In the genomic region with DNA sequence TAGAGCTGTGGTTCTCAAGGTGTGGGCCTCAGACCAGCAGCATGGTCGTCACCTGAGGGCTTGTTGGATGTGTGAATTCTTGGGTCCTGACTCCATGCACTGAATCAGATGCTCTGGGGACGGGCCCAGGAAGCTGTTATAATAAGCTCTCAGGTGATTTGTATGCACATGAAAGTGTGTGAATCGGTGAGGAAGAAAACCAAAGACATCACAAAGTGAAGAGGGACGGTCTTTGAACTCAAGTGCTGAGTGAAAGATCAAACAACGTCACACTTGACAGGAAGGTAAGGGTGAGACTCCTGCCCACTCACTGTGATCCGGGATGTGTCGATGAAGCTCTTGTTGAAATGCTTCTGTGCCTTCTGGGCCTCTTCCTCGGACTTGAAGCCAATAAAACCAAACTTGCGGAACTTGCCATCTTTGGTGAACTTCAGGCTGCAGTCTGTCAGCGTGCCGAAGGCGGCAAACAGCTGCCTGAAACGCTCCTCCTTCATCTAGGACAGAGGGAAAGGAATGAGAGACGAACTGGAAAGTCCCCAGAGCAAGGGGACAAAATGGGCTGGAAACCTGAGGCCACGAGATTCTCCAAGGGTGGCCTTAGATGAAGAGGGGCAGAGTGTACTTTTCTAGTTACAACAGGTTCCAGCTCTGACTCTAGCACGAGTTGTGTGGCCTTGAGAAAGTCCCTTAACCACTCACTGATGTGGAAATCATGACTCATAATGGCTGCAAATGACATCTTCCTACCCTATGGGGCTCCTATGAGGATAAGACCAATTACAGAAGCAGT, we compare ENCODE assay signal across 10 cellular contexts. TPM values are rescaled to one million over a fixed set of nuclear protein-coding genes. Genes with fewer than 3 reads are reported as not detected.
DNase-seq lines count a peak whose midpoint lies in the region; ATAC-seq and TF ChIP-seq lines count a peak whose summit lies in the region.
"Had no signal": no experiment of that assay in that cellular context is flagged by ENCODE, and none has a peak within 500 bp of the region (broad histone marks: within the 10 kb centered on the region; RNA-seq: fewer than 3 reads in every experiment).

No MANE protein-coding gene starts in this region.

- TF ChIP-seq CTCF in HFFc6 (IDR thresholded peaks at IDR 0.05) (no peak), kidney epithelial cell (IDR thresholded peaks at IDR 0.05; ENCODE audit: insufficient read depth, low read length, poor library complexity, severe bottlenecking) (no peak), esophagus muscularis mucosa (IDR thresholded peaks at IDR 0.05) (no peak)

- peaks cover 0 to 3% (median 0%) of the 10 kb centered on the region in 7 donors for H3K9me3 Mint-ChIP-seq in CD4-positive, CD25-positive, alpha-beta regulatory T cell
- H3K9me3 Mint-ChIP-seq in HFFc6: no peaks in the 10 kb centered on the region
- H3K9me3 Mint-ChIP-seq in activated CD4-positive, alpha-beta T cell treated with anti-CD3 and anti-CD28 coated beads, Interleukin-2, amount 10 ng/mL, durations not matched to agents 24 days and 14 days: no peaks in the 10 kb centered on the region

- WGBS in esophagus muscularis mucosa: 88% methylated on average over 16 of the region's 16 CpGs

- H3K4me1 ChIP-seq in CD4-positive, CD25-positive, alpha-beta regulatory T cell (ENCODE audit: control insufficient read depth, insufficient read depth, low read length, poor library complexity, severe bottlenecking): peaks cover 22% of the 10 kb centered on the region
- peaks cover 16 to 26% (median 22%) of the 10 kb centered on the region in 4 donors for H3K4me1 ChIP-seq in esophagus muscularis mucosa

- H3K4me3 Mint-ChIP-seq in CD4-positive, CD25-positive, alpha-beta regulatory T cell: peak overlapping the region in 2 of 4 donors; percentile 32 to 53
- H3K4me3 Mint-ChIP-seq in HFFc6: no peak overlapping the region
- H3K4me3 Mint-ChIP-seq in activated CD4-positive, alpha-beta T cell treated with anti-CD3 and anti-CD28 coated beads, Interleukin-2, amount 10 ng/mL, durations not matched to agents 24 days and 14 days: peak overlapping the region; percentile 70

- ATAC-seq in CD4-positive, CD25-positive, alpha-beta regulatory T cell (ENCODE audit: low read depth in 2 of 2): peak in 1 of 2 donors; percentile 21
- ATAC-seq in HG02763 (IDR thresholded peaks at IDR 0.05; ENCODE audit: unreplicated experiment): no peak

- no peak overlapping the region for H3K4me3 ChIP-seq in CD4-positive, CD25-positive, alpha-beta regulatory T cell (ENCODE audit: low read depth, low read length)
- no peak overlapping the region for H3K4me3 ChIP-seq in kidney epithelial cell (ENCODE audit: low read depth, low read length)
- H3K4me3 ChIP-seq in esophagus muscularis mucosa: no peak overlapping the region
- H3K4me3 ChIP-seq: lung had no signal

- peaks cover 7% of the 10 kb centered on the region for H3K27me3 Mint-ChIP-seq in CD4-positive, CD25-positive, alpha-beta regulatory T cell
- no peaks in the 10 kb centered on the region for H3K27me3 Mint-ChIP-seq in HFFc6 (ENCODE audit: insufficient read depth)
- H3K27me3 Mint-ChIP-seq in activated CD4-positive, alpha-beta T cell treated with anti-CD3 and anti-CD28 coated beads, Interleukin-2, amount 10 ng/mL, durations not matched to agents 24 days and 14 days: no peaks in the 10 kb centered on the region

- H3K36me3 ChIP-seq in CD4-positive, CD25-positive, alpha-beta regulatory T cell (ENCODE audit: control insufficient read depth, insufficient read depth, low read length): peaks cover 55% of the 10 kb centered on the region
- peaks cover 2% of the 10 kb centered on the region for H3K36me3 ChIP-seq in kidney epithelial cell (ENCODE audit: control insufficient read depth, insufficient read depth, low read length)
- H3K36me3 ChIP-seq in esophagus muscularis mucosa: peaks cover 53 to 76% (median 58%) of the 10 kb centered on the region in 4 donors

- intact Hi-C loops in activated CD4-positive, alpha-beta T cell treated with anti-CD3 and anti-CD28 coated beads, Interleukin-2, amount 10 ng/mL, durations not matched to agents 24 days and 14 days (cut with micrococcal nuclease): loop anchor here (1.0 kb wide), 1 partner anchor 741 kb away; a partner anchor contains a TSS
- intact Hi-C loops in esophagus muscularis mucosa (cut with DNase I): no loop called here

- H3K36me3 Mint-ChIP-seq in CD4-positive, CD25-positive, alpha-beta regulatory T cell: peaks cover 48% of the 10 kb centered on the region
- H3K36me3 Mint-ChIP-seq in HFFc6 (ENCODE audit: low read depth): peaks cover 14% of the 10 kb centered on the region
- peaks cover 59% of the 10 kb centered on the region for H3K36me3 Mint-ChIP-seq in activated CD4-positive, alpha-beta T cell treated with anti-CD3 and anti-CD28 coated beads, Interleukin-2, amount 10 ng/mL, durations not matched to agents 24 days and 14 days (ENCODE audit: low read depth)

- no peaks in the 10 kb centered on the region for H3K9me3 ChIP-seq in CD4-positive, CD25-positive, alpha-beta regulatory T cell (ENCODE audit: control insufficient read depth in 2 of 2, low read length in 2 of 2)
- H3K9me3 ChIP-seq in esophagus muscularis mucosa: no peaks in the 10 kb centered on the region

- no peak for TF ChIP-seq EP300 in esophagus muscularis mucosa (IDR thresholded peaks at IDR 0.05)

- no peak for TF ChIP-seq POLR2A in esophagus muscularis mucosa (IDR thresholded peaks at IDR 0.05; ENCODE audit: low read depth)

- no peak overlapping the region for H3K27ac ChIP-seq in CD4-positive, CD25-positive, alpha-beta regulatory T cell (ENCODE audit: insufficient read depth, low read length, poor library complexity, severe bottlenecking)
- H3K27ac ChIP-seq in esophagus muscularis mucosa (replicated peaks in 1 of 4): no peak overlapping the region

- H3K27me3 ChIP-seq in CD4-positive, CD25-positive, alpha-beta regulatory T cell (ENCODE audit: control insufficient read depth, insufficient read depth, low read length): no peaks in the 10 kb centered on the region
- H3K27me3 ChIP-seq in kidney epithelial cell (ENCODE audit: control insufficient read depth, insufficient read depth, low read length) (no peaks in the 10 kb centered on the region), esophagus muscularis mucosa (no peaks in the 10 kb centered on the region)

- H3K4me1 Mint-ChIP-seq in CD4-positive, CD25-positive, alpha-beta regulatory T cell: peaks cover 12 to 54% (median 38%) of the 10 kb centered on the region in 4 donors
- peaks cover 39% of the 10 kb centered on the region for H3K4me1 Mint-ChIP-seq in HFFc6 (ENCODE audit: low read depth)
- peaks cover 42% of the 10 kb centered on the region for H3K4me1 Mint-ChIP-seq in activated CD4-positive, alpha-beta T cell treated with anti-CD3 and anti-CD28 coated beads, Interleukin-2, amount 10 ng/mL, durations not matched to agents 24 days and 14 days

- peak overlapping the region; percentile 19 to 90 (median 87) for H3K27ac Mint-ChIP-seq in CD4-positive, CD25-positive, alpha-beta regulatory T cell
- peak overlapping the region; percentile 70 for H3K27ac Mint-ChIP-seq in HFFc6
- H3K27ac Mint-ChIP-seq in activated CD4-positive, alpha-beta T cell treated with anti-CD3 and anti-CD28 coated beads, Interleukin-2, amount 10 ng/mL, durations not matched to agents 24 days and 14 days: peak overlapping the region; percentile 94

- peak in 1 of 3 donors; percentile 53 for DNase-seq in CD4-positive, CD25-positive, alpha-beta regulatory T cell
- DNase-seq in HFFc6 (peak; percentile 57), kidney epithelial cell (ENCODE audit: low read depth) (peak; percentile 18), esophagus muscularis mucosa (ENCODE audit: extremely low spot score) (no peak), NCI-H2107 treated with DMSO at 0.1 percent for 48 hours (lab: John Stamatoyannopoulos, UW; ENCODE audit: unreplicated experiment) (no peak), DMS114 treated with DMSO at 0.1 percent for 48 hours (lab: John Stamatoyannopoulos, UW; ENCODE audit: unreplicated experiment) (no peak)
- peak; percentile 85 for DNase-seq in activated CD4-positive, alpha-beta T cell treated with anti-CD3 and anti-CD28 coated beads, Interleukin-2, amount 10 ng/mL, durations not matched to agents 24 days and 14 days
- DNase-seq: KBM-7 had no signal

RNA-seq across cellular contexts. Expression of a gene that starts 4.0 kb away (rescaled TPM):
- total RNA-seq in CD4-positive, CD25-positive, alpha-beta regulatory T cell: 66.2 TPM
- polyA plus RNA-seq in CD4-positive, CD25-positive, alpha-beta regulatory T cell: 1 to 10 TPM; 6.3 to 8.3 (median 6.8) TPM
- 10 to 100 TPM; 27.8 to 34.8 (median 29.8) TPM for total RNA-seq in HFFc6 (2021; fragmentation: NEBNext Ultra II Directional; extraction: Animal tissue kit (Norgen Biotek cat#: 25700))
- total RNA-seq in activated CD4-positive, alpha-beta T cell treated with anti-CD3 and anti-CD28 coated beads, Interleukin-2, amount 10 ng/mL, durations not matched to agents 24 days and 14 days: 102 and 105 TPM in 2 replicates
- total RNA-seq in kidney epithelial cell (30.9 and 38.3 TPM in 2 replicates), esophagus muscularis mucosa (10 to 100 TPM; 26.7 to 40.0 (median 27.4) TPM)

Comparison
In these comparisons a context has a peak if more than half of its experiments do, and no peak if none do; other contexts are left out.
1. DNase-seq: peak in HFFc6 (single experiment), activated CD4-positive, alpha-beta T cell treated with anti-CD3 and anti-CD28 coated beads, Interleukin-2, amount 10 ng/mL, durations not matched to agents 24 days and 14 days (single experiment) and kidney epithelial cell (single experiment); none in esophagus muscularis mucosa (single experiment), NCI-H2107 treated with DMSO at 0.1 percent for 48 hours (single experiment) and DMS114 treated with DMSO at 0.1 percent for 48 hours (single experiment).
2. Peak in every context shown above with its lines, with median percentiles within 50 percentile points of each other: H3K27ac Mint-ChIP-seq.